ENCODE assay signal across 10 cellular contexts in the genomic region with DNA sequence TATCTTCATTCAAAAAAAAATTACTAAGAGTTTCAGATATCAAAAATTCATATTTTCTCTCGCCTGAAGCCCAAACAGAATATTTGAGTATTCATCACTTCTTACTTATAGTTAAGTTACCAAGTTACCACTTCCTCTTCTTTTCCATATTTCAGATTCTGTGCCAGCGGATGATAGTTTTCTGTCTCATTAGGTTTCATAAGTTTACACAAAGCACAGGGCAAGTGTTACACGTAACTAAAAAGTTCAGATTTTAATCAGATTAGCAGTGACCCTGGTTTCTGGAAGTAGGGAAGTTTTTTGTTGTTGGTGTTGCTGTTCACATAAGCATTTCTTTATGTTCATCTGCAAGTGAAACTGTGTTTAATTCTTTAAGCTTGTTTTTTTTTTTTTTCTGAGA. TPM values are rescaled to one million over a fixed set of nuclear protein-coding genes. Genes with fewer than 3 reads are reported as not detected.
DNase-seq lines count a peak whose midpoint lies in the region; ATAC-seq, FAIRE-seq and TF ChIP-seq lines count a peak whose summit lies in the region.
"Had no signal": no experiment of that assay in that cellular context is flagged by ENCODE, and none has a peak within 500 bp of the region (broad histone marks: within the 10 kb centered on the region; RNA-seq: fewer than 3 reads in every experiment).

No MANE protein-coding gene starts in this region.

- peak; percentile 76 for FAIRE-seq in GM18507 (lab: Jason Lieb, UNC)

- H3K9me2 ChIP-seq in SU-DHL-6 (replicated peaks; ENCODE audit: insufficient read depth, low read length): no peaks in the 10 kb centered on the region

- no peak overlapping the region for H2BK5ac ChIP-seq in mesenchymal stem cell (ENCODE audit: low read depth, low read length, poor library complexity, severe bottlenecking)

- H4K91ac ChIP-seq in mesenchymal stem cell (ENCODE audit: low read length): no peak overlapping the region

- H3K9me3 ChIP-seq in SU-DHL-6 (ENCODE audit: insufficient read depth, low read length) (no peaks in the 10 kb centered on the region), mesenchymal stem cell (ENCODE audit: control insufficient read depth, low read length) (no peaks in the 10 kb centered on the region), BE2C (no peaks in the 10 kb centered on the region)

- H3K4me2 ChIP-seq in SU-DHL-6 (ENCODE audit: low read depth, low read length, poor library complexity, severe bottlenecking) (peak overlapping the region; percentile 5), mesenchymal stem cell (ENCODE audit: low read length, poor library complexity, severe bottlenecking) (no peak overlapping the region)

- DNase-seq in GM18507 (ENCODE audit: extremely low spot score, insufficient read length, low read depth) (no peak), mesenchymal stem cell (peak; percentile 20), 8988T (no peak), GDM1 (lab: John Stamatoyannopoulos, UW) (no peak), BE2C (no peak)
- DNase-seq: H7, NCI-H774 had no signal

- TF ChIP-seq CTCF in SU-DHL-6 (IDR thresholded peaks at IDR 0.05; ENCODE audit: insufficient read depth, low read length, poor library complexity, severe bottlenecking) (no peak), BE2C (IDR thresholded peaks at IDR 0.05; ENCODE audit: low read depth, low read length) (no peak)

- no peak overlapping the region for H3K4me3 ChIP-seq in SU-DHL-6 (ENCODE audit: insufficient read depth, low read length, poor library complexity, severe bottlenecking)
- no peak overlapping the region for H3K4me3 ChIP-seq in mesenchymal stem cell (ENCODE audit: insufficient read depth in 1 of 2, low read depth in 1 of 2, low read length in 2 of 2)
- H3K4me3 ChIP-seq in BE2C (ENCODE audit: low read depth, low read length): no peak overlapping the region

- no peak overlapping the region for H2BK15ac ChIP-seq in mesenchymal stem cell (ENCODE audit: low read depth, poor library complexity, severe bottlenecking)

- peaks cover 8% of the 10 kb centered on the region for H3K79me1 ChIP-seq in mesenchymal stem cell (replicated peaks; ENCODE audit: low read length, poor library complexity, severe bottlenecking)

- H3K36me3 ChIP-seq in SU-DHL-6 (ENCODE audit: low read length): no peaks in the 10 kb centered on the region
- H3K36me3 ChIP-seq in mesenchymal stem cell (ENCODE audit: control insufficient read depth in 1 of 2, insufficient read depth in 2 of 2, low read depth in 1 of 2, low read length in 2 of 2): no peaks in the 10 kb centered on the region
- no peaks in the 10 kb centered on the region for H3K36me3 ChIP-seq in BE2C

- no peak overlapping the region for H3K18ac ChIP-seq in mesenchymal stem cell (ENCODE audit: low read depth in 1 of 2, low read length in 2 of 2)

- H3K27me3 ChIP-seq in SU-DHL-6 (ENCODE audit: low read length): no peaks in the 10 kb centered on the region
- no peaks in the 10 kb centered on the region for H3K27me3 ChIP-seq in mesenchymal stem cell (ENCODE audit: control insufficient read depth in 1 of 2, insufficient read depth in 1 of 2, low read length in 2 of 2)
- no peaks in the 10 kb centered on the region for H3K27me3 ChIP-seq in BE2C

- H2AK5ac ChIP-seq in mesenchymal stem cell (ENCODE audit: low read length, severe bottlenecking): no peak overlapping the region

- no peak overlapping the region for H3K14ac ChIP-seq in mesenchymal stem cell (ENCODE audit: low read length in 2 of 2)

- H2AFZ ChIP-seq in SU-DHL-6 (ENCODE audit: low read depth, low read length, severe bottlenecking): no peak overlapping the region
- no peak overlapping the region for H2AFZ ChIP-seq in mesenchymal stem cell (ENCODE audit: low read depth, low read length)

- 85% methylated on average over 3 of the region's 3 CpGs for WGBS in mesenchymal stem cell

- H3K23ac ChIP-seq in mesenchymal stem cell (ENCODE audit: low read length in 2 of 2): no peak overlapping the region

- H3K27ac ChIP-seq in SU-DHL-6 (ENCODE audit: low read depth, low read length) (no peak overlapping the region), mesenchymal stem cell (ENCODE audit: low read length, poor library complexity, severe bottlenecking) (no peak overlapping the region)
- H3K27ac ChIP-seq: epithelial cell of prostate had no signal

- no peak overlapping the region for H3K4ac ChIP-seq in mesenchymal stem cell (ENCODE audit: low read depth in 1 of 2, low read length in 2 of 2)

- no peak overlapping the region for H4K8ac ChIP-seq in mesenchymal stem cell (ENCODE audit: low read length)

- ATAC-seq in HG02870 (IDR thresholded peaks at IDR 0.05; ENCODE audit: unreplicated experiment): peak; percentile 39

- H3K9ac ChIP-seq in SU-DHL-6 (ENCODE audit: low read length) (no peak overlapping the region), mesenchymal stem cell (ENCODE audit: low read length) (no peak overlapping the region)

- H3F3A ChIP-seq in SU-DHL-6 (ENCODE audit: insufficient read depth): peaks cover 8% of the 10 kb centered on the region; the same call in 1 of the 2 replicates

- H2BK12ac ChIP-seq in mesenchymal stem cell (ENCODE audit: low read length in 2 of 2): no peak overlapping the region

- H3K79me2 ChIP-seq in SU-DHL-6 (ENCODE audit: insufficient read depth, low read length): peaks cover 93% of the 10 kb centered on the region

- H3K4me1 ChIP-seq in mesenchymal stem cell (ENCODE audit: control insufficient read depth, insufficient read depth, low read depth, low read length) (peaks cover 1% of the 10 kb centered on the region), BE2C (no peaks in the 10 kb centered on the region)

- H2BK120ac ChIP-seq in mesenchymal stem cell (ENCODE audit: low read depth, low read length): no peak overlapping the region

- peaks cover 38% of the 10 kb centered on the region for H4K20me1 ChIP-seq in SU-DHL-6 (ENCODE audit: low read depth, low read length)

RNA-seq across cellular contexts. Expression of gene AFTPH, which starts 10.2 kb away (rescaled TPM):
- 10.9 TPM for polyA plus RNA-seq in mesenchymal stem cell (2013, experiment 1 of 2)
- 11.9 TPM for polyA plus RNA-seq in mesenchymal stem cell (2013, experiment 2 of 2)
- 13.8 TPM for polyA plus RNA-seq in BE2C (2012; ENCODE audit: insufficient read depth, insufficient read length, low read depth)
